ENCODE assay signal across 20 cellular contexts in genomic region chr16:14324581-14324980, GRCh38.
DNase-seq lines count a peak whose midpoint lies in the region; FAIRE-seq and TF ChIP-seq lines count a peak whose summit lies in the region.
"Had no signal": no experiment of that assay in that cellular context is flagged by ENCODE, and none has a peak within 500 bp of the region (broad histone marks: within the 10 kb centered on the region; RNA-seq: fewer than 3 reads in every experiment).

No MANE protein-coding gene starts in this region.

- H2AFZ ChIP-seq in SK-N-SH (ENCODE audit: low read depth) = no peak overlapping the region

- peaks cover 18% of the 10 kb centered on the region; the same call in 1 of the 2 replicates for H3K79me2 ChIP-seq in SK-N-SH (ENCODE audit: insufficient read depth)

- H3K9me2 ChIP-seq in SK-N-SH = no peaks in the 10 kb centered on the region

- no peak overlapping the region for H3K4me3 ChIP-seq in SK-N-SH (ENCODE audit: low read depth in 2 of 2, low read length in 1 of 2)
- H3K4me3 ChIP-seq: gastrocnemius medialis, Peyer's patch had no signal

- DNase-seq in NCI-H82 (lab: John Stamatoyannopoulos, UW) = peak; percentile 16
- no peak for DNase-seq in NCI-H82 treated with DMSO at 0.1 percent for 48 hours (lab: John Stamatoyannopoulos, UW; ENCODE audit: unreplicated experiment)
- no peak for DNase-seq in SK-N-SH
- DNase-seq in fibroblast of gingiva (ENCODE audit: low read depth) = peak; percentile 53
- DNase-seq in renal cortical epithelial cell (ENCODE audit: low read depth) = peak; percentile 56
- DNase-seq in AG08396 (ENCODE audit: low spot score) = no peak
- DNase-seq in NCI-H526 (lab: John Stamatoyannopoulos, UW) = no peak
- no peak for DNase-seq in GM12892 (ENCODE audit: insufficient read length)
- DNase-seq: activated CD4-positive, alpha-beta T cell treated with anti-CD3 and anti-CD28 coated beads, Interleukin-2, amount 10 ng/mL, durations not matched to agents 24 days and 14 days; activated naive CD4-positive, alpha-beta T cell treated with Interleukin-2 at 50 U/mL for 16 hours; effector memory CD8-positive, alpha-beta T cell; gastrocnemius medialis; KG1; natural killer cell; NCI-H524 treated with DMSO at 0.1 percent for 48 hours; Peyer's patch; stimulated activated naive CD8-positive, alpha-beta T cell treated with anti-CD3 and anti-CD28 coated beads, Interleukin-15, amount 100 ng/mL, for 72 hours had no signal

- H3K4me1 ChIP-seq in SK-N-SH (ENCODE audit: control insufficient read depth in 1 of 2, insufficient read depth in 2 of 2, low read depth in 1 of 2, low read length in 1 of 2) = peaks cover 0 to 4% of the 10 kb centered on the region in 2 experiments; a peak in 2 of 4 replicates
- H3K4me1 ChIP-seq: Peyer's patch had no signal

- no peak overlapping the region for H3K4me2 ChIP-seq in SK-N-SH

- no peak for TF ChIP-seq CTCF in SK-N-SH (IDR thresholded peaks at IDR 0.05)

- CTCF ChIA-PET in SK-N-SH (lab: Yijun Ruan, JAX) = interaction anchor here (0.7 kb wide), 1 partner anchor 162 kb away, joined by 3 read pairs; no protein-coding TSS in a partner anchor

- H3K27me3 ChIP-seq in SK-N-SH (ENCODE audit: insufficient read depth) = no peaks in the 10 kb centered on the region
- H3K27me3 ChIP-seq: gastrocnemius medialis, Peyer's patch had no signal

- POLR2A ChIA-PET in SK-N-SH (lab: Yijun Ruan, JAX) = no interaction called here

- TF ChIP-seq EP300 in SK-N-SH (IDR thresholded peaks at IDR 0.05; ENCODE audit: borderline replicate concordance in 1 of 2, low read depth in 1 of 2, low read length in 1 of 2) = no peak

- no peak for TF ChIP-seq RAD21 in SK-N-SH (IDR thresholded peaks at IDR 0.05; ENCODE audit: low read length)

- peaks cover 27% of the 10 kb centered on the region for H4K20me1 ChIP-seq in SK-N-SH (ENCODE audit: insufficient read depth)

- H3F3A ChIP-seq in SK-N-SH (replicated peaks; ENCODE audit: insufficient read depth) = peaks cover under 1% of the 10 kb centered on the region

- H3K36me3 ChIP-seq in SK-N-SH (replicated peaks in 1 of 2; ENCODE audit: control insufficient read depth in 1 of 2, insufficient read depth in 2 of 2, low read length in 1 of 2) = peaks cover 0 to 16% of the 10 kb centered on the region in 2 experiments
- H3K36me3 ChIP-seq: Peyer's patch had no signal

- H3K9ac ChIP-seq in SK-N-SH = no peak overlapping the region

- TF ChIP-seq POLR2A in GM12892 (IDR thresholded peaks at IDR 0.05; ENCODE audit: low read depth, low read length) = no peak

- H3K27ac ChIP-seq in SK-N-SH (ENCODE audit: low read depth in 2 of 2, low read length in 1 of 2) = no peak overlapping the region
- H3K27ac ChIP-seq: HL-60, Peyer's patch had no signal

- FAIRE-seq in GM12892 (lab: Jason Lieb, UNC) = no peak
- FAIRE-seq: bronchial epithelial cell, TTC549 had no signal

- 39% methylated on average over 7 of the region's 7 CpGs for WGBS in SK-N-SH (ENCODE audit: low lambda C conversion rate)

- H3K9me3 ChIP-seq in SK-N-SH = no peaks in the 10 kb centered on the region
- H3K9me3 ChIP-seq: gastrocnemius medialis, Peyer's patch had no signal

TF ChIP-seq in SK-N-SH, 30 proteins besides CTCF, POLR2A, EP300 and RAD21:
- TF ChIP-seq NFIC (IDR thresholded peaks at IDR 0.05; ENCODE audit: borderline replicate concordance) (peak; percentile 84), MXI1 (IDR thresholded peaks at IDR 0.05; ENCODE audit: low read depth, low read length) (no peak)
TF ChIP-seq in SK-N-SH: peak in this region for 1.

Comparison
In these comparisons a context has a peak if more than half of its experiments do, and no peak if none do; other contexts are left out.
1. DNase-seq: peak in NCI-H82 (single experiment), fibroblast of gingiva (single experiment) and renal cortical epithelial cell (single experiment); none in NCI-H82 treated with DMSO at 0.1 percent for 48 hours (single experiment), SK-N-SH (single experiment), AG08396 (single experiment), NCI-H526 (0 of 2) and GM12892 (single experiment).